9 cellular contexts compared by ENCODE assay signal in the genomic region with DNA sequence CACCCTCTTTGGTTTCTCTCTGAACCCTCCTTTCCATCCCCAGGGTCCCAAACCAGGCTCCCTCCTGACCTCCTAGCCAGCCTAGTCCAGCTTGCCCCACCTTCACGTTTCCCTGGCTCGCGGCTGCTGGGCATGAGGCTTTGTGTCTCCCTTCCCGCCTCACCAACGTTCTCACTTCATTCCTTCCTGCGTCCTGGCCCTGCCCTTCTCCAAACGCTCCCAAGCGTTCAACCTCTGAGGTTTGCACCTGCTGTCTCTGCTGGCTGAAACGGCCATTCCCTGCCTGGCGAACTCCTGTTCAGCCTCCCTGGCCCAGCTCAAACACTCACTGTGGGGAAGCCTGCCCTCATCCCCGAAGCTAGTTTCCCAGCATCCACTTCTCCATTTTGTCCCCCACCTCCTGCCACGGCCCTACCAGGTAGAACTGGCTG. TPM values are rescaled to one million over a fixed set of nuclear protein-coding genes. Genes with fewer than 3 reads are reported as not detected.
A peak's percentile ranks its signal among the peaks of the same experiment; 100 is the strongest.
DNase-seq lines count a peak whose midpoint lies in the region; ATAC-seq and TF ChIP-seq lines count a peak whose summit lies in the region.
"Had no signal": no experiment of that assay in that cellular context is flagged by ENCODE, and none has a peak within 500 bp of the region (broad histone marks: within the 10 kb centered on the region; RNA-seq: fewer than 3 reads in every experiment).

No MANE protein-coding gene starts in this region.

- H3K4me1 ChIP-seq in ectodermal cell (ENCODE audit: control insufficient read depth, insufficient read depth, low read length) (peaks cover 26% of the 10 kb centered on the region), testis (peaks cover 17% of the 10 kb centered on the region)

- peak overlapping the region; percentile 78 for H3K9ac ChIP-seq in neural cell (ENCODE audit: low read length)

- WGBS in ectodermal cell, 2 experiments, result 74 to 79% methylated on average over 12 of the region's 12 CpGs
- 56 to 68% methylated on average over 12 of the region's 12 CpGs for WGBS in testis, 2 donors

- H3K4me3 ChIP-seq in AG10803 (ENCODE audit: low read length) (peak overlapping the region; percentile 66), H7 (ENCODE audit: insufficient read depth, low read depth, low read length) (no peak overlapping the region), ectodermal cell (ENCODE audit: insufficient read depth, low read depth, low read length) (peak overlapping the region; percentile 74), neural cell (ENCODE audit: low read length) (peak overlapping the region; percentile 90), testis (no peak overlapping the region)

- TF ChIP-seq RAD21 in neural cell (conservative IDR thresholded peaks at IDR 0.05), result no peak

- H3K36me3 ChIP-seq in H7 (replicated peaks; ENCODE audit: control insufficient read depth, insufficient read depth, low read length) (no peaks in the 10 kb centered on the region; the same call in 1 of the 2 replicates), ectodermal cell (ENCODE audit: control insufficient read depth, insufficient read depth, low read length) (peaks cover 10% of the 10 kb centered on the region), neural cell (ENCODE audit: insufficient read depth, low read length) (no peaks in the 10 kb centered on the region), testis (ENCODE audit: low read depth, missing control alignments) (no peaks in the 10 kb centered on the region)
- H3K36me3 ChIP-seq: cardiac muscle cell had no signal

- no peak for TF ChIP-seq EP300 in neural cell (conservative IDR thresholded peaks at IDR 0.05; ENCODE audit: poor library complexity, severe bottlenecking)

- intact Hi-C loops in testis (cut with DNase I; ENCODE audit: low total_unique reads), result no loop called here

- H4K20me1 ChIP-seq in neural cell (ENCODE audit: insufficient read depth), result no peaks in the 10 kb centered on the region

- no peak for TF ChIP-seq POLR2A in testis (IDR thresholded peaks at IDR 0.05)

- H3K27ac ChIP-seq in ectodermal cell (ENCODE audit: insufficient read depth, low read depth, low read length, poor library complexity, severe bottlenecking), result peak overlapping the region; percentile 54
- peak overlapping the region; percentile 74 for H3K27ac ChIP-seq in neural cell (ENCODE audit: low read length)
- H3K27ac ChIP-seq in testis, result no peak overlapping the region
- H3K27ac ChIP-seq: cardiac muscle cell had no signal

- H3K9me3 ChIP-seq in ectodermal cell (ENCODE audit: control insufficient read depth, low read length) (no peaks in the 10 kb centered on the region), neural cell (ENCODE audit: low read length) (no peaks in the 10 kb centered on the region), testis (no peaks in the 10 kb centered on the region)

- H3K79me2 ChIP-seq in neural cell (replicated peaks; ENCODE audit: insufficient read depth, low read length), result peaks cover 3% of the 10 kb centered on the region

- H3K27me3 ChIP-seq in H7 (ENCODE audit: control insufficient read depth, insufficient read depth, low read length), result peaks cover 44% of the 10 kb centered on the region
- H3K27me3 ChIP-seq in ectodermal cell (ENCODE audit: control insufficient read depth, insufficient read depth, low read length, poor library complexity, severe bottlenecking), result peaks cover 35% of the 10 kb centered on the region
- no peaks in the 10 kb centered on the region for H3K27me3 ChIP-seq in neural cell (ENCODE audit: insufficient read depth, low read depth, low read length)
- H3K27me3 ChIP-seq in testis, result no peaks in the 10 kb centered on the region

- H3F3A ChIP-seq in neural cell (ENCODE audit: insufficient read depth, low read length, poor library complexity, severe bottlenecking), result no peaks in the 10 kb centered on the region

- TF ChIP-seq CTCF in AG10803 (conservative IDR thresholded peaks at IDR 0.05; ENCODE audit: low read length) (no peak), neural cell (IDR thresholded peaks at IDR 0.05; ENCODE audit: poor library complexity, severe bottlenecking) (no peak), omental fat pad (IDR thresholded peaks at IDR 0.05) (no peak), testis (IDR thresholded peaks at IDR 0.05) (no peak)

- DNase-seq in AG10803 (ENCODE audit: low read depth), result no peak
- DNase-seq in H7, result peak; percentile 36
- DNase-seq in epidermal melanocyte (ENCODE audit: insufficient read length, low spot score), result no peak
- DNase-seq in omental fat pad (ENCODE audit: low spot score), result no peak
- DNase-seq in testis, result no peak

- ATAC-seq in omental fat pad (ENCODE audit: low FRiP score), result no peak
- ATAC-seq in GM18909 (IDR thresholded peaks at IDR 0.05; ENCODE audit: poor library complexity, unreplicated experiment), result no peak

- H3K9me2 ChIP-seq in neural cell (ENCODE audit: insufficient read depth, low read length), result no peaks in the 10 kb centered on the region

- H2AFZ ChIP-seq in neural cell (ENCODE audit: low read depth, low read length), result no peak overlapping the region

- H3K4me2 ChIP-seq in neural cell (ENCODE audit: low read length), result peak overlapping the region; percentile 63

TF ChIP-seq in neural cell, 6 proteins besides CTCF, POLR2A, EP300 and RAD21:
- TF ChIP-seq MXI1 (conservative IDR thresholded peaks at IDR 0.05; ENCODE audit: poor library complexity, severe bottlenecking), result no peak

RNA-seq across cellular contexts. Expression of a gene that starts 12.4 kb away (rescaled TPM):
- total RNA-seq in H7 (2014; rRNA removed; shearing (Covaris generic)), result 20.0 and 22.9 TPM in 2 replicates
- 8.1 TPM for polyA plus RNA-seq in ectodermal cell (2013, experiment 1 of 4)
- 14.5 TPM for polyA plus RNA-seq in ectodermal cell (2013, experiment 2 of 4)
- 12.1 TPM for polyA plus RNA-seq in ectodermal cell (2013, experiment 3 of 4)
- polyA plus RNA-seq in ectodermal cell (2013, experiment 4 of 4), result 8.8 TPM
- polyA plus RNA-seq in neural cell (25.5 and 28.0 TPM in 2 replicates), testis (ENCODE audit: insufficient read depth, low read depth, low replicate concordance) (13.3 TPM)
- polyA minus RNA-seq in neural cell, result 3.2 and 7.8 TPM in 2 replicates
- total RNA-seq in omental fat pad (10 to 100 TPM in 2 of 4 donors, 1 to 10 TPM in 1, under 1 TPM in 1; 0.95 to 41.7 (median 15.5) TPM), testis (1 to 10 TPM; 3.4 to 3.6 TPM)

RNA-seq across cellular contexts. Expression of a gene that starts 25.1 kb away (rescaled TPM):
- 21.2 and 24.4 TPM in 2 replicates for total RNA-seq in H7 (2014; rRNA removed; shearing (Covaris generic))
- polyA plus RNA-seq in ectodermal cell (2013, experiment 1 of 4), result 9.8 TPM
- 8.7 TPM for polyA plus RNA-seq in ectodermal cell (2013, experiment 2 of 4)
- 6.6 TPM for polyA plus RNA-seq in ectodermal cell (2013, experiment 3 of 4)
- polyA plus RNA-seq in ectodermal cell (2013, experiment 4 of 4), result 7.1 TPM
- polyA plus RNA-seq in neural cell (9.8 and 14.2 TPM in 2 replicates), testis (ENCODE audit: insufficient read depth, low read depth, low replicate concordance) (13.9 TPM)
- polyA minus RNA-seq in neural cell, result 20.0 and 21.1 TPM in 2 replicates
- total RNA-seq in omental fat pad (10 to 100 TPM in 2 of 4 donors, 1 to 10 TPM in 2; 8.2 to 14.1 (median 10.8) TPM), testis (10 to 100 TPM; 22.5 to 24.3 TPM)

RNA-seq across cellular contexts. Expression of a gene that starts 29.4 kb away (rescaled TPM):
- total RNA-seq in H7 (2014; rRNA removed; shearing (Covaris generic)), result 57.5 and 66.4 TPM in 2 replicates
- polyA plus RNA-seq in ectodermal cell (2013, experiment 1 of 4), result 86.4 TPM
- 76.8 TPM for polyA plus RNA-seq in ectodermal cell (2013, experiment 2 of 4)
- 59.7 TPM for polyA plus RNA-seq in ectodermal cell (2013, experiment 3 of 4)
- 61.4 TPM for polyA plus RNA-seq in ectodermal cell (2013, experiment 4 of 4)
- polyA plus RNA-seq in neural cell (109 and 137 TPM in 2 replicates), testis (ENCODE audit: insufficient read depth, low read depth, low replicate concordance) (220 TPM)
- 35.5 and 35.8 TPM in 2 replicates for polyA minus RNA-seq in neural cell
- total RNA-seq in omental fat pad (100 to 1,000 TPM in 2 of 4 donors, 10 to 100 TPM in 2; 59.9 to 127 (median 107) TPM), testis (100 to 1,000 TPM; 184 to 206 TPM)

RNA-seq across cellular contexts. Expression of a gene that starts 50.0 kb away (rescaled TPM):
- not detected in 2 replicates for total RNA-seq in H7 (2014; rRNA removed; shearing (Covaris generic))
- not detected for polyA plus RNA-seq in ectodermal cell (2013, experiment 1 of 4)
- 0.09 TPM for polyA plus RNA-seq in ectodermal cell (2013, experiment 2 of 4)
- polyA plus RNA-seq in ectodermal cell (2013, experiment 3 of 4), result not detected
- polyA plus RNA-seq in ectodermal cell (2013, experiment 4 of 4), result 0.41 TPM
- polyA plus RNA-seq in neural cell, result 0.31 TPM in 1 of 2 replicates, not detected in the other
- polyA minus RNA-seq in neural cell, result not detected in 2 replicates
- under 1 TPM in 1 of 4 donors, not detected in 3; 0.56 TPM for total RNA-seq in omental fat pad
- 1 to 10 TPM; 1.1 to 3.2 TPM for total RNA-seq in testis
- 5.3 TPM for polyA plus RNA-seq in testis (ENCODE audit: insufficient read depth, low read depth, low replicate concordance)
- polyA plus RNA-seq: cardiac muscle cell had no signal

Comparison
In these comparisons a context has a peak if more than half of its experiments do, and no peak if none do; other contexts are left out.
1. H3K4me3 ChIP-seq: peak in AG10803 (single experiment), ectodermal cell (single experiment) and neural cell (single experiment); none in H7 (single experiment) and testis (0 of 2).
2. H3K27ac ChIP-seq: peak in ectodermal cell (single experiment) and neural cell (single experiment); none in testis (0 of 2).